29 cellular contexts compared by ENCODE assay signal in the genomic region with DNA sequence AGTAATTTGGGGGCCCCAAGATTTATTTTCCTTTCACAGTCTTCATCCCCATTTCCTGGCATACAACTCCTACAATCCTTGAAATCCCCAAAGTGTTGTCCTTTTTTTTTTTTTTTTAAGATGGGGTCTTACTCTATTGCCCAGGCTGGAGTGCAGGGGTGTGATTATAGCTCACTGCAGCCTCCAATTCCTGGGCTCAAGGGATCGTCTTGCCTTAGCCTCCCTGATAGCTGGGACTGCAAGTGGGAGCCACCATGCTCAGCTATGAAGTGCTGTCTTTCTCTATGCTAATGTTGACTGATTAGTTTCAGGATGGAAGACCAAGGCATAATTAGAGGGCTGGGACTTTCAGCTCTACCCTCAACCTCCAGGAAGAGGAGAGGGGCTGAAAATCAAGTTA.
"Had no signal": no experiment of that assay in that cellular context is flagged by ENCODE, and none has a peak within 500 bp of the region (broad histone marks: within the 10 kb centered on the region; RNA-seq: fewer than 3 reads in every experiment).

No MANE protein-coding gene starts in this region.

- H3K9me3 Mint-ChIP-seq: naive B cell; naive thymus-derived CD8-positive, alpha-beta T cell had no signal

- DNase-seq: dermis blood vessel endothelial cell; dorsolateral prefrontal cortex; effector CD4-positive, alpha-beta T cell; effector memory CD4-positive, alpha-beta T cell; erythroblast; esophagus squamous epithelium; foreskin fibroblast; foreskin melanocyte; gastrocnemius medialis; glutamatergic neuron; head of caudate nucleus; heart right ventricle; hippocampal formation; left cardiac atrium; left lung; left ventricle myocardium superior; lower lobe of right lung; mesenchymal stem cell; midbrain; mucosa of descending colon; naive B cell; naive thymus-derived CD8-positive, alpha-beta T cell had no signal

- H3K9me3 ChIP-seq: esophagus squamous epithelium, gastrocnemius medialis, heart right ventricle, left lung, lower lobe of right lung, mucosa of descending colon had no signal

- H3K36me3 Mint-ChIP-seq: naive B cell had no signal

- H3K36me3 ChIP-seq: esophagus squamous epithelium, gastrocnemius medialis, heart right ventricle, left lung, lower lobe of right lung had no signal

- H3K27me3 Mint-ChIP-seq: naive thymus-derived CD8-positive, alpha-beta T cell had no signal

- H3K27me3 ChIP-seq: dorsolateral prefrontal cortex, esophagus squamous epithelium, gastrocnemius medialis, heart right ventricle, left lung had no signal

- H3K27ac Mint-ChIP-seq: naive B cell; naive thymus-derived CD8-positive, alpha-beta T cell had no signal

- ATAC-seq: esophagus mucosa; gastrocnemius medialis; heart right ventricle; left cardiac atrium; left lung; left ventricle myocardium superior; lower lobe of right lung; mucosa of descending colon; naive thymus-derived CD8-positive, alpha-beta T cell had no signal

- H3K27ac ChIP-seq: coronary artery, dorsolateral prefrontal cortex, epithelial cell of prostate, esophagus squamous epithelium, gastrocnemius medialis, heart right ventricle, left lung, lower lobe of right lung had no signal

- H3K4me3 ChIP-seq: coronary artery, dorsolateral prefrontal cortex, esophagus squamous epithelium, gastrocnemius medialis, heart right ventricle, left lung, lower lobe of right lung, mucosa of descending colon had no signal

- H3K4me3 Mint-ChIP-seq: naive B cell; naive thymus-derived CD8-positive, alpha-beta T cell had no signal

- H3K4me1 ChIP-seq: gastrocnemius medialis, heart right ventricle, left lung, lower lobe of right lung had no signal

- FAIRE-seq: colon, endometrium, islet of Langerhans, keratinocyte had no signal

- H3K4me1 Mint-ChIP-seq: naive thymus-derived CD8-positive, alpha-beta T cell had no signal
